In the genomic region with DNA sequence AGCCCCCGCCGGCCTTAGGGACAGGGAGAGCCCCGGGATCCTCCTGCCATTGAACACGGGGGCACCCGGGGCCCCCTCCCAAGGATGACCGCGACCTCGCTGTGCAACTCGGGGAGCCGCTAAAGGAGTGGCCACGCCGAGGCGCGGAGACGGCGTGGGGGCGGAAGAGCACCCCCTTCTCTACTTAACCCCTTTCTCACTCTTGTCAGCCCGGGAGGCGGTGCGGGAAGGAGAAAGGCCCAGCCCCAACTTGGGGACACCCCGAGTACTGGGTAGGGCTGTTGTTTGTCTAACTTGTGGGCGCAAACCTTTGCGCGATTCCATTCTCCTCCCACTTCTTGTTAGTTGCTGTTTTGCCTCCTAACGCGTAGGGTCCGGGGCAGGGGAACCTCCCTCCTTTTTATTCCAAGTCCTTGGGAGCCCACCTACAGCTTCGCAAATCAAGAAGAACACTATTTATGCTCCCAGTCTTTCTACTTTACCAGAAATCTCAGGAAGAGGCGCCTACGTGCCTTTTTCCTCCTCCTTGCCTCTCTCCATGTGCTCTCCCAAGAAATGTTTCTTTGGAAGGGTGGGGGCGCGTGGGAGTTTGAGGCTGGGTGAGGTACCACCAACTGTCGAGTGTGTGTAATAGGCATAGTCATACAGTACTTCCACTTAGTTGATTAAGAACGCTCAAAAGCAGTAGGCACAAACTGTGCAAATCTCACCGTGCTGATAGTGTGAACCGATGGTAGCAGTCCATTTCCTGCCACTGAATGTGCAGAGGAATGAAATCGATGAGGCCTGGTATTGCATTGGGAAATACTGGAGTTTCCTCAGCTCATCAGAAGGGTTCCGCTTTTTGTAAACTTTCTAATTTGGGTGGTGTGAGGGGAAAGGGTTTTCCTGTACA, we compare ENCODE assay signal across 8 cellular contexts. TPM values are rescaled to one million over a fixed set of nuclear protein-coding genes. Genes with fewer than 3 reads are reported as not detected.
DNase-seq lines count a peak whose midpoint lies in the region; ATAC-seq and TF ChIP-seq lines count a peak whose summit lies in the region.

No MANE protein-coding gene starts in this region.

- no peaks in the 10 kb centered on the region for H3K27me3 ChIP-seq in lower lobe of right lung (ENCODE audit: low read depth)

- CTCF ChIA-PET in WTC11 (lab: Charles Lee), result no interaction called here

- H3K4me3 ChIP-seq in lower lobe of right lung, result peak overlapping the region; percentile 74

- DNase-seq in CD1c-positive myeloid dendritic cell (ENCODE audit: extremely low spot score) (peak; percentile 72), GM20000 (ENCODE audit: low spot score) (peak; percentile 19), HT1080 (ENCODE audit: low read depth) (peak; percentile 52), WTC11 (ENCODE audit: low spot score) (peak; percentile 12), dedifferentiated amniotic fluid mesenchymal stem cell (ENCODE audit: extremely low spot score) (peak; percentile 22), lower lobe of right lung (peak; percentile 54), hepatic stellate cell (ENCODE audit: low spot score) (no peak)
- peak; percentile 1 for DNase-seq in stimulated activated CD8-positive, alpha-beta memory T cell treated with anti-CD3 and anti-CD28 coated beads, Interleukin-15, amount 100 ng/mL, for 24 hours (ENCODE audit: low read depth)

- POLR2A ChIA-PET in WTC11 (lab: Charles Lee), result no interaction called here

- no peaks in the 10 kb centered on the region for H3K36me3 Mint-ChIP-seq in WTC11

- H3K4me1 Mint-ChIP-seq in WTC11, result peaks cover 39% of the 10 kb centered on the region

- no peaks in the 10 kb centered on the region for H3K36me3 ChIP-seq in lower lobe of right lung

- no peaks in the 10 kb centered on the region; the same call in none of the 2 replicates for H3K27me3 Mint-ChIP-seq in WTC11 (ENCODE audit: low read depth)

- ATAC-seq in WTC11, result peak; percentile 7
- ATAC-seq in lower lobe of right lung, result peak; percentile 81 to 83

- H3K4me1 ChIP-seq in lower lobe of right lung, result no peaks in the 10 kb centered on the region

- peak overlapping the region; percentile 82 for H3K27ac ChIP-seq in lower lobe of right lung

- intact Hi-C loops in lower lobe of right lung (cut with DNase I), result no loop called here

- TF ChIP-seq CTCF in GM20000 (IDR thresholded peaks at IDR 0.05; ENCODE audit: extremely low read depth, missing control alignments), result no peak
- no peak for TF ChIP-seq CTCF in WTC11 (IDR thresholded peaks at IDR 0.05)
- no peak for TF ChIP-seq CTCF in lower lobe of right lung (IDR thresholded peaks at IDR 0.05)

- no peaks in the 10 kb centered on the region for H3K9me3 Mint-ChIP-seq in WTC11

- no peaks in the 10 kb centered on the region for H3K9me3 ChIP-seq in lower lobe of right lung

- H3K4me3 Mint-ChIP-seq in WTC11, result peak overlapping the region; percentile 86

- H3K27ac Mint-ChIP-seq in WTC11, result no peak overlapping the region; the same call in 1 of the 2 replicates

TF ChIP-seq in WTC11, 78 proteins besides CTCF, POLR2A, EP300 and RAD21:
- TF ChIP-seq ZMAT4 (CRISPR knock-in tag; IDR thresholded peaks at IDR 0.05) (no peak), HMGA2 (CRISPR knock-in tag; IDR thresholded peaks at IDR 0.05) (no peak), HMGXB4 (CRISPR knock-in tag; IDR thresholded peaks at IDR 0.05) (0 out of 2 replicates have a peak, but pooled peaks have one; percentile 48), ZNF416 (CRISPR knock-in tag; IDR thresholded peaks at IDR 0.05) (no peak)
- TF ChIP-seq, protein P1, sequence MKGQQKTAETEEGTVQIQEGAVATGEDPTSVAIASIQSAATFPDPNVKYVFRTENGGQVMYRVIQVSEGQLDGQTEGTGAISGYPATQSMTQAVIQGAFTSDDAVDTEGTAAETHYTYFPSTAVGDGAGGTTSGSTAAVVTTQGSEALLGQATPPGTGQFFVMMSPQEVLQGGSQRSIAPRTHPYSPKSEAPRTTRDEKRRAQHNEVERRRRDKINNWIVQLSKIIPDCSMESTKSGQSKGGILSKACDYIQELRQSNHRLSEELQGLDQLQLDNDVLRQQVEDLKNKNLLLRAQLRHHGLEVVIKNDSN (CRISPR knock-in tag; IDR thresholded peaks at IDR 0.05), result no peak

RNA-seq across cellular contexts. Expression of gene DIAPH2, which starts 0.8 kb away (rescaled TPM):
- total RNA-seq in HT1080 (2014; rRNA removed; shearing (Covaris generic)), result 5.4 and 7.6 TPM in 2 replicates
- 5.0 and 6.7 TPM in 2 replicates for polyA plus RNA-seq in HT1080 (2015; cell fraction: cytosol; rRNA removed)
- 10.2 and 10.3 TPM in 2 replicates for polyA plus RNA-seq in HT1080 (2015; cell fraction: nucleus; rRNA removed)
- total RNA-seq in WTC11 (2021) (14.9 to 15.9 TPM (median 15.4 TPM) in 3 replicates), lower lobe of right lung (34.2 TPM)
